ENCODE assay signal across 10 cellular contexts in genomic region chr6:39357998-39358686, GRCh38. TPM values are rescaled to one million over a fixed set of nuclear protein-coding genes. Genes with fewer than 3 reads are reported as not detected.
A peak's percentile ranks its signal among the peaks of the same experiment; 100 is the strongest.
DNase-seq lines count a peak whose midpoint lies in the region; ATAC-seq, FAIRE-seq and TF ChIP-seq lines count a peak whose summit lies in the region.
"Had no signal": no experiment of that assay in that cellular context is flagged by ENCODE, and none has a peak within 500 bp of the region (broad histone marks: within the 10 kb centered on the region; RNA-seq: fewer than 3 reads in every experiment).

No MANE protein-coding gene starts in this region.

- 64 to 69% (median 66%) methylated on average over 7 of the region's 7 CpGs for WGBS in ovary, 3 donors

- no peaks in the 10 kb centered on the region for H3K27me3 ChIP-seq in ovary
- H3K27me3 ChIP-seq: neutrophil had no signal

- intact Hi-C loops in ovary (cut with DNase I) = no loop called here

- TF ChIP-seq POLR2A in ovary (IDR thresholded peaks at IDR 0.05) = no peak

- no peaks in the 10 kb centered on the region for H3K4me1 ChIP-seq in ovary (ENCODE audit: insufficient read depth)

- no peak for TF ChIP-seq EP300 in ovary (IDR thresholded peaks at IDR 0.05)

- TF ChIP-seq CTCF in coronary artery (IDR thresholded peaks at IDR 0.05) = no peak
- no peak for TF ChIP-seq CTCF in ovary (IDR thresholded peaks at IDR 0.05)
- no peak for TF ChIP-seq CTCF in GM13977 (IDR thresholded peaks at IDR 0.05; ENCODE audit: extremely low read depth, insufficient read depth, missing control alignments)

- FAIRE-seq in GM19239 (lab: Jason Lieb, UNC) = no peak

- in situ Hi-C loops in GM13977 (cut with MboI; ENCODE audit: low pct_unique_long_range_greater_than_20kb, low sequenced_read_pairs, unreplicated experiment) = no loop called here

- H3K9me3 ChIP-seq in ovary = no peaks in the 10 kb centered on the region
- H3K9me3 ChIP-seq: neutrophil had no signal

- ATAC-seq in HG03175 (IDR thresholded peaks at IDR 0.05; ENCODE audit: unreplicated experiment) (no peak), GM18517 (IDR thresholded peaks at IDR 0.05; ENCODE audit: unreplicated experiment) (no peak)
- ATAC-seq: stimulated activated naive CD8-positive, alpha-beta T cell treated with anti-CD3 and anti-CD28 coated beads, Interleukin-15, amount 100 ng/mL, for 72 hours had no signal

- no peaks in the 10 kb centered on the region for H3K36me3 ChIP-seq in ovary
- H3K36me3 ChIP-seq: neutrophil had no signal

- DNase-seq in H4 (ENCODE audit: low spot score) (peak; percentile 76), NCI-H2227 treated with DMSO at 0.1 percent for 48 hours (lab: John Stamatoyannopoulos, UW) (peak; percentile 17), coronary artery (ENCODE audit: low spot score) (peak; percentile 64), ovary (peak in 3 of 5 donors; percentile 41 to 55 (median 47)), GM19239 (ENCODE audit: insufficient read length, low spot score) (no peak), GM13977 (ENCODE audit: low spot score) (no peak)
- DNase-seq: stimulated activated naive CD8-positive, alpha-beta T cell treated with anti-CD3 and anti-CD28 coated beads, Interleukin-15, amount 100 ng/mL, for 72 hours had no signal

- H3K4me3 ChIP-seq in coronary artery (no peak overlapping the region), ovary (no peak overlapping the region)

- H3K27ac ChIP-seq in coronary artery (no peak overlapping the region), ovary (no peak overlapping the region)
- H3K27ac ChIP-seq: neutrophil had no signal

RNA-seq across cellular contexts. Expression of gene KCNK16, which starts 35.6 kb away (rescaled TPM):
- total RNA-seq in H4 (2014; rRNA removed; shearing (Covaris generic)) = not detected in 2 replicates
- total RNA-seq in ovary = not detected
- not detected for polyA plus RNA-seq in ovary

RNA-seq across cellular contexts. Expression of gene KCNK17, which starts 43.9 kb away (rescaled TPM):
- total RNA-seq in H4 (2014; rRNA removed; shearing (Covaris generic)) = not detected in 2 replicates
- total RNA-seq in ovary = under 1 TPM in 2 of 7 donors, not detected in 5; 0.13 to 0.57 TPM
- 1 to 10 TPM in 1 of 2 donors, under 1 TPM in 1; 0.08 to 1.0 TPM for polyA plus RNA-seq in ovary

Comparison
In these comparisons a context has a peak if more than half of its experiments do, and no peak if none do; other contexts are left out.
1. DNase-seq: peak in H4 (single experiment), NCI-H2227 treated with DMSO at 0.1 percent for 48 hours (single experiment), coronary artery (single experiment) and ovary (3 of 5); none in GM19239 (single experiment) and GM13977 (single experiment).